In genomic region chr6:37074053-37074827, GRCh38 we compare ENCODE assay signal across 14 cellular contexts.
DNase-seq lines count a peak whose midpoint lies in the region; ATAC-seq and TF ChIP-seq lines count a peak whose summit lies in the region.
"Had no signal": no experiment of that assay in that cellular context is flagged by ENCODE, and none has a peak within 500 bp of the region (broad histone marks: within the 10 kb centered on the region; RNA-seq: fewer than 3 reads in every experiment).

No MANE protein-coding gene starts in this region.

- H2AK5ac ChIP-seq in H9 (ENCODE audit: insufficient read length, low read length), result no peak overlapping the region

- no peak overlapping the region for H2AFZ ChIP-seq in PC-3 (ENCODE audit: low read length)
- no peak overlapping the region for H2AFZ ChIP-seq in H9 (ENCODE audit: low read length)

- peaks cover 0 to 6% (median 3%) of the 10 kb centered on the region in 3 experiments; a peak in 3 of 7 replicates for H3K36me3 Mint-ChIP-seq in H9 (ENCODE audit: insufficient read depth in 1 of 3, low read depth in 3 of 3)
- H3K36me3 Mint-ChIP-seq: CD8-positive, alpha-beta memory T cell had no signal

- H4K8ac ChIP-seq in H9 (replicated peaks; ENCODE audit: insufficient read length, low read depth, low read length), result no peak overlapping the region

- H3K9me2 ChIP-seq in PC-3 (replicated peaks; ENCODE audit: low read length), result no peaks in the 10 kb centered on the region

- WGBS in H9 (ENCODE audit: extremely low coverage, insufficient read length, low lambda C conversion rate), result no CpG with 5 or more reads among the region's 12 CpGs

- no peak for TF ChIP-seq CTCF in PC-3 (conservative IDR thresholded peaks at IDR 0.05; ENCODE audit: low read depth, low read length)
- no peak for TF ChIP-seq CTCF in fibroblast of villous mesenchyme (IDR thresholded peaks at IDR 0.05; ENCODE audit: insufficient read depth, low read depth, low read length)
- TF ChIP-seq CTCF in H9 (conservative IDR thresholded peaks at IDR 0.05), result no peak

- H4K91ac ChIP-seq in H9 (ENCODE audit: insufficient read length, low read depth, low read length), result no peak overlapping the region

- no peak overlapping the region for H2BK5ac ChIP-seq in H9 (ENCODE audit: insufficient read length, low read length)

- H3K36me3 ChIP-seq in PC-3 (ENCODE audit: low read depth, low read length), result no peaks in the 10 kb centered on the region
- H3K36me3 ChIP-seq: HAP-1 had no signal

- no peak overlapping the region for H3K4me3 Mint-ChIP-seq in H9

- ATAC-seq in PC-3, result 0 out of 2 replicates have a peak, but pooled peaks have one; percentile 45
- no peak for ATAC-seq in stimulated activated naive CD8-positive, alpha-beta T cell treated with anti-CD3 and anti-CD28 coated beads, Interleukin-15, Interleukin-2, amounts not matched to agents 100 U/mL and 50 U/mL, for 24 hours

- CTCF ChIA-PET in PC-3 (lab: Charles Lee), result no interaction called here

- no peak overlapping the region for H2BK120ac ChIP-seq in H9 (ENCODE audit: low read depth, low read length, poor library complexity, severe bottlenecking)

- H3K4me2 ChIP-seq in PC-3 (ENCODE audit: low read length), result no peak overlapping the region
- no peak overlapping the region for H3K4me2 ChIP-seq in H9 (ENCODE audit: insufficient read depth, insufficient read length, low read length)

- intact Hi-C loops in PC-3 (cut with micrococcal nuclease) (no loop called here), posterior vena cava (cut with DNase I) (no loop called here)

- no peak overlapping the region for H3K56ac ChIP-seq in H9 (ENCODE audit: insufficient read length, low read depth, low read length)

- H4K20me1 ChIP-seq in PC-3 (ENCODE audit: low read length) (no peaks in the 10 kb centered on the region), H9 (ENCODE audit: control insufficient read depth, insufficient read depth, insufficient read length) (no peaks in the 10 kb centered on the region)

- H2BK12ac ChIP-seq in H9 (ENCODE audit: insufficient read length, low read depth, low read length), result no peak overlapping the region

- no peak overlapping the region for H4K5ac ChIP-seq in H9 (ENCODE audit: insufficient read length, low read depth, low read length)

- H3K27ac ChIP-seq in PC-3 (ENCODE audit: low read length) (no peak overlapping the region), H9 (ENCODE audit: insufficient read length, low read depth, low read length) (no peak overlapping the region)

- no peak overlapping the region for H3K14ac ChIP-seq in H9 (ENCODE audit: insufficient read depth, low read length)

- no peak overlapping the region for H3K23ac ChIP-seq in H9 (ENCODE audit: insufficient read length, low read depth, low read length)

- no peak overlapping the region for H3K27ac Mint-ChIP-seq in H9

- H3K9ac ChIP-seq in PC-3 (ENCODE audit: low read length) (no peak overlapping the region), H9 (ENCODE audit: extremely low read depth, insufficient read length, low read length) (no peak overlapping the region)

- BruUV-seq in PC-3 (replicated peaks; lab: Mats Ljungman, UMichigan), result no TSS peak

- no peak overlapping the region for H2BK20ac ChIP-seq in H9 (ENCODE audit: low read depth, low read length, poor library complexity, severe bottlenecking)

- no peaks in the 10 kb centered on the region for H3K79me2 ChIP-seq in PC-3 (ENCODE audit: low read length)
- no peaks in the 10 kb centered on the region for H3K79me2 ChIP-seq in H9 (ENCODE audit: insufficient read depth, low read length)

- H3K18ac ChIP-seq in H9 (ENCODE audit: insufficient read length, low read depth, low read length), result no peak overlapping the region

- H2BK15ac ChIP-seq in H9 (ENCODE audit: low read depth, low read length), result no peak overlapping the region

- POLR2A ChIA-PET in PC-3 (lab: Charles Lee; ENCODE audit: unreplicated experiment), result interaction anchor here (0.5 kb wide), 1 partner anchor 463 kb away, joined by 3 read pairs; no protein-coding TSS in a partner anchor

- H3K23me2 ChIP-seq in H9 (ENCODE audit: insufficient read length, low read depth, low read length, poor library complexity, severe bottlenecking), result no peaks in the 10 kb centered on the region

- H3K9me3 ChIP-seq in PC-3 (ENCODE audit: low read length) (no peaks in the 10 kb centered on the region), H9 (ENCODE audit: control insufficient read depth, low read depth, low read length) (no peaks in the 10 kb centered on the region)
- H3K9me3 ChIP-seq: HAP-1 had no signal

- H3F3A ChIP-seq in PC-3 (ENCODE audit: low read length, unreplicated experiment), result no peaks in the 10 kb centered on the region

- H3K27me3 Mint-ChIP-seq in H9 (ENCODE audit: low read depth), result no peaks in the 10 kb centered on the region
- H3K27me3 Mint-ChIP-seq: CD8-positive, alpha-beta memory T cell had no signal

- H3K27me3 ChIP-seq in PC-3 (ENCODE audit: low read length), result no peaks in the 10 kb centered on the region
- H3K27me3 ChIP-seq in H9 (ENCODE audit: insufficient read depth, low read length), result no peaks in the 10 kb centered on the region

- H3K79me1 ChIP-seq in H9 (ENCODE audit: insufficient read depth, low read depth, low read length, poor library complexity, severe bottlenecking), result no peaks in the 10 kb centered on the region

- peak; percentile 28 for DNase-seq in Daoy (ENCODE audit: low read depth)
- DNase-seq in PC-3, result peak; percentile 14
- peak; percentile 81 for DNase-seq in fibroblast of villous mesenchyme (ENCODE audit: low read depth)
- peak; percentile 86 for DNase-seq in posterior vena cava (ENCODE audit: low spot score)
- DNase-seq in H9, result no peak
- no peak for DNase-seq in T-helper 9 cell
- no peak for DNase-seq in stimulated activated naive CD8-positive, alpha-beta T cell treated with anti-CD3 and anti-CD28 coated beads, Interleukin-15, Interleukin-2, amounts not matched to agents 100 U/mL and 50 U/mL, for 24 hours
- DNase-seq in SW480 (ENCODE audit: low spot score), result no peak
- DNase-seq: activated CD4-positive, CD25-positive, alpha-beta regulatory T cell; activated T-cell treated with anti-CD3 and anti-CD28 coated beads for 4 hours; CD8-positive, alpha-beta memory T cell; Kasumi-1; stimulated activated CD8-positive, alpha-beta memory T cell treated with anti-CD3 and anti-CD28 coated beads, Interleukin-4, amount 100 ng/mL, for 48 hours had no signal

- peaks cover 33 to 44% of the 10 kb centered on the region in 2 experiments for H3K4me1 Mint-ChIP-seq in H9

- no peak overlapping the region for H3T11ph ChIP-seq in H9 (ENCODE audit: low read length)

- H3K4me3 ChIP-seq in PC-3 (ENCODE audit: low read length) (no peak overlapping the region), fibroblast of villous mesenchyme (ENCODE audit: low read depth, low read length) (no peak overlapping the region)
- H3K4me3 ChIP-seq: HAP-1 had no signal

- no peak overlapping the region for H3K4ac ChIP-seq in H9 (ENCODE audit: low read depth, low read length)

- peaks cover 0 to 5% of the 10 kb centered on the region in 2 experiments; a peak in 4 of 5 replicates for H3K9me3 Mint-ChIP-seq in H9
- H3K9me3 Mint-ChIP-seq: CD8-positive, alpha-beta memory T cell had no signal

- H3K4me1 ChIP-seq in PC-3 (ENCODE audit: insufficient read depth, low read length) (no peaks in the 10 kb centered on the region), H9 (ENCODE audit: insufficient read depth, low read length) (peaks cover 7% of the 10 kb centered on the region; the same call in 1 of the 2 replicates)

Comparison
In these comparisons a context has a peak if more than half of its experiments do, and no peak if none do; other contexts are left out.
1. DNase-seq: peak in Daoy (single experiment), PC-3 (single experiment), fibroblast of villous mesenchyme (single experiment) and posterior vena cava (single experiment); none in H9 (single experiment), T-helper 9 cell (single experiment), stimulated activated naive CD8-positive, alpha-beta T cell treated with anti-CD3 and anti-CD28 coated beads, Interleukin-15, Interleukin-2, amounts not matched to agents 100 U/mL and 50 U/mL, for 24 hours (single experiment) and SW480 (single experiment).